ENCODE assay signal across 26 cellular contexts in genomic region chr7:107684947-107685463, GRCh38.
"Had no signal": no experiment of that assay in that cellular context is flagged by ENCODE, and none has a peak within 500 bp of the region (broad histone marks: within the 10 kb centered on the region; RNA-seq: fewer than 3 reads in every experiment).

No MANE protein-coding gene starts in this region.

- H3K4me3 ChIP-seq: adrenal gland, ascending aorta, heart right ventricle, left lung, psoas muscle, stomach, suprapubic skin, transverse colon, uterus had no signal

- H3K4me3 Mint-ChIP-seq: activated T-helper 1 cell treated with anti-CD3 and anti-CD28 coated beads, Interleukin-12 subunit alpha, Interleukin-12 subunit beta, Interleukin-2, Interleukin-4 antibody, amounts not matched to agents 30 ng/mL and 10 ng/mL and 1 ng/mL, durations not matched to agents 14 hours and 24 hours and 36 hours; naive thymus-derived CD8-positive, alpha-beta T cell had no signal

- H3K27ac ChIP-seq: adrenal gland, ascending aorta, brain microvascular endothelial cell, left lung, psoas muscle, stomach, suprapubic skin, transverse colon, uterus had no signal

- H3K27me3 ChIP-seq: adrenal gland, ascending aorta, brain microvascular endothelial cell, heart right ventricle, left lung, stomach, suprapubic skin, transverse colon, uterus had no signal

- H3K4me1 ChIP-seq: adrenal gland, ascending aorta, left lung, psoas muscle, stomach, suprapubic skin, transverse colon, uterus had no signal

- H3K9me3 ChIP-seq: adrenal gland, ascending aorta, heart right ventricle, left lung, psoas muscle, stomach, suprapubic skin, transverse colon, uterus had no signal

- H3K27ac Mint-ChIP-seq: activated naive CD4-positive, alpha-beta T cell treated with anti-CD3 and anti-CD28 coated beads, Interleukin-2, amount 50 U/mL, for 72 hours; activated T-helper 1 cell treated with anti-CD3 and anti-CD28 coated beads, Interleukin-12 subunit alpha, Interleukin-12 subunit beta, Interleukin-2, Interleukin-4 antibody, amounts not matched to agents 30 ng/mL and 10 ng/mL and 1 ng/mL, durations not matched to agents 14 hours and 24 hours and 36 hours had no signal

- H3K36me3 Mint-ChIP-seq: activated naive CD4-positive, alpha-beta T cell treated with anti-CD3 and anti-CD28 coated beads, Interleukin-2, amount 50 U/mL, for 72 hours; naive thymus-derived CD8-positive, alpha-beta T cell had no signal

- DNase-seq: activated CD4-positive, alpha-beta T cell treated with anti-CD3 and anti-CD28 coated beads for 4 hours; activated CD4-positive, alpha-beta T cell treated with anti-CD3 and anti-CD28 coated beads, Interleukin-2, amount 50 U/mL, for 48 hours; activated CD4-positive, CD25-positive, alpha-beta regulatory T cell; activated gamma-delta T cell treated with Interleukin-2 at 50 U/mL for 16 hours; adrenal gland; brain microvascular endothelial cell; caudate nucleus; dermis blood vessel endothelial cell; effector CD8-positive, alpha-beta T cell; foreskin fibroblast; heart right ventricle; left lung; naive thymus-derived CD8-positive, alpha-beta T cell; psoas muscle; right cardiac atrium; stimulated activated CD4-positive, alpha-beta T cell treated with anti-CD3 and anti-CD28 coated beads, Interleukin-12 subunit alpha, Interleukin-12 subunit beta, amount 100 ng/mL, for 4 hours; stimulated activated CD4-positive, alpha-beta T cell treated with anti-CD3 and anti-CD28 coated beads, Interleukin-1b, Interleukin-23, amount 100 ng/mL, for 48 hours; stomach; T-helper 1 cell; T1000; transverse colon; uterus had no signal

- H3K36me3 ChIP-seq: adrenal gland, ascending aorta, brain microvascular endothelial cell, heart right ventricle, left lung, stomach, suprapubic skin, transverse colon, uterus had no signal

- ATAC-seq: activated naive CD4-positive, alpha-beta T cell treated with anti-CD3 and anti-CD28 coated beads, Interleukin-2, amount 50 U/mL, for 72 hours; left lung; psoas muscle; right cardiac atrium had no signal

- H3K9me3 Mint-ChIP-seq: activated naive CD4-positive, alpha-beta T cell treated with anti-CD3 and anti-CD28 coated beads, Interleukin-2, amount 50 U/mL, for 72 hours; activated T-helper 1 cell treated with anti-CD3 and anti-CD28 coated beads, Interleukin-12 subunit alpha, Interleukin-12 subunit beta, Interleukin-2, Interleukin-4 antibody, amounts not matched to agents 30 ng/mL and 10 ng/mL and 1 ng/mL, durations not matched to agents 14 hours and 24 hours and 36 hours; naive thymus-derived CD8-positive, alpha-beta T cell had no signal
